13 cellular contexts compared by ENCODE assay signal in genomic region chr19:38277549-38277948, GRCh38. TPM values are rescaled to one million over a fixed set of nuclear protein-coding genes. Genes with fewer than 3 reads are reported as not detected.
A peak's percentile ranks its signal among the peaks of the same experiment; 100 is the strongest.
DNase-seq lines count a peak whose midpoint lies in the region; ATAC-seq, FAIRE-seq and TF ChIP-seq lines count a peak whose summit lies in the region.
"Had no signal": no experiment of that assay in that cellular context is flagged by ENCODE, and none has a peak within 500 bp of the region (broad histone marks: within the 10 kb centered on the region; RNA-seq: fewer than 3 reads in every experiment).

No MANE protein-coding gene starts in this region.

- intact Hi-C loops in Right ventricle myocardium inferior (cut with DNase I) (loop anchor here (5.0 kb wide), 1 partner anchor 40 kb away; the partner anchor contains the start of genes KCNK6 and YIF1B), endothelial cell of umbilical vein (cut with micrococcal nuclease) (no loop called here), upper lobe of right lung (cut with DNase I) (no loop called here), posterior cingulate gyrus (cut with DNase I) (no loop called here)

- CTCF ChIA-PET in endothelial cell of umbilical vein (lab: Charles Lee): interaction anchor here (1.2 to 1.4 kb wide), 5 partner anchors 12 to 379 kb away, joined by 3 to 6 read pairs (median 3); partner anchors contain the start of gene SPINT2

- dilution Hi-C loops in endothelial cell of umbilical vein (cut with MboI; ENCODE audit: extremely low pct_ligation_motif_present, low sequenced_read_pairs): no loop called here

- DNase-seq in cardiac muscle cell (ENCODE audit: low read depth in 1 of 2, low spot score in 1 of 2) (peak in 1 of 2 donors; percentile 56), Right ventricle myocardium inferior (ENCODE audit: missing footprints) (no peak), endothelial cell of umbilical vein (ENCODE audit: low read depth, low spot score) (no peak), osteoblast (ENCODE audit: insufficient read length, low spot score, missing footprints) (peak; percentile 22), upper lobe of right lung (no peak), posterior cingulate gyrus (no peak), MV-4-11 (lab: John Stamatoyannopoulos, UW) (no peak)
- DNase-seq: activated CD8-positive, alpha-beta memory T cell treated with anti-CD3 and anti-CD28 coated beads for 24 hours; midbrain; NCI-H345; stimulated activated naive CD4-positive, alpha-beta T cell; SW 1271 had no signal

- ATAC-seq in Right ventricle myocardium inferior (no peak), upper lobe of right lung (peak; percentile 48), GM19035 (IDR thresholded peaks at IDR 0.05; ENCODE audit: unreplicated experiment) (no peak)

- no peak for FAIRE-seq in endothelial cell of umbilical vein (lab: Jason Lieb, UNC)

- peak overlapping the region; percentile 31 for H3K9ac ChIP-seq in endothelial cell of umbilical vein (replicated peaks; ENCODE audit: extremely low read depth, insufficient read depth, low read length)

- no peaks in the 10 kb centered on the region for H3K36me3 ChIP-seq in cardiac muscle cell
- H3K36me3 ChIP-seq in endothelial cell of umbilical vein (ENCODE audit: control insufficient read depth in 2 of 2, extremely low read depth in 1 of 2, insufficient read depth in 2 of 2, low read length in 2 of 2): no peaks in the 10 kb centered on the region
- H3K36me3 ChIP-seq in osteoblast (ENCODE audit: insufficient read depth, low read length): no peaks in the 10 kb centered on the region
- H3K36me3 ChIP-seq in upper lobe of right lung: no peaks in the 10 kb centered on the region

- H4K20me1 ChIP-seq in endothelial cell of umbilical vein (replicated peaks; ENCODE audit: control insufficient read depth, extremely low read depth, insufficient read depth, low read length): no peaks in the 10 kb centered on the region
- H4K20me1 ChIP-seq in osteoblast (ENCODE audit: insufficient read depth, low read length): no peaks in the 10 kb centered on the region

- H3K9me3 ChIP-seq in cardiac muscle cell (ENCODE audit: low read depth): no peaks in the 10 kb centered on the region
- H3K9me3 ChIP-seq in endothelial cell of umbilical vein (replicated peaks; ENCODE audit: control insufficient read depth, insufficient read depth, low read length): no peaks in the 10 kb centered on the region
- H3K9me3 ChIP-seq in osteoblast (ENCODE audit: low read depth, low read length): no peaks in the 10 kb centered on the region
- no peaks in the 10 kb centered on the region for H3K9me3 ChIP-seq in upper lobe of right lung

- peaks cover 39% of the 10 kb centered on the region for H3K4me1 ChIP-seq in cardiac muscle cell (ENCODE audit: low read depth)
- H3K4me1 ChIP-seq in endothelial cell of umbilical vein (ENCODE audit: control insufficient read depth, extremely low read depth, insufficient read depth, low read length): peaks cover 30% of the 10 kb centered on the region
- peaks cover 24% of the 10 kb centered on the region for H3K4me1 ChIP-seq in osteoblast (ENCODE audit: insufficient read depth, low read length)
- H3K4me1 ChIP-seq in upper lobe of right lung: peaks cover 68% of the 10 kb centered on the region

- H3K4me3 ChIP-seq in cardiac muscle cell (no peak overlapping the region), endothelial cell of umbilical vein (replicated peaks in 1 of 3; ENCODE audit: insufficient read depth in 1 of 3, low read depth in 1 of 3, low read length in 3 of 3) (no peak overlapping the region), osteoblast (ENCODE audit: insufficient read depth, low read length) (no peak overlapping the region), upper lobe of right lung (no peak overlapping the region)

- TF ChIP-seq CTCF in cardiac muscle cell (IDR thresholded peaks at IDR 0.05; ENCODE audit: low read depth, low read length): no peak
- TF ChIP-seq CTCF in endothelial cell of umbilical vein (IDR thresholded peaks at IDR 0.05; ENCODE audit: extremely low read depth in 1 of 2, insufficient read depth in 1 of 2, low read depth in 1 of 2, low read length in 2 of 2): no peak
- no peak for TF ChIP-seq CTCF in osteoblast (IDR thresholded peaks at IDR 0.05; ENCODE audit: extremely low read depth, low read depth, low read length)
- TF ChIP-seq CTCF in upper lobe of right lung (IDR thresholded peaks at IDR 0.05): no peak

- H3K27me3 ChIP-seq in cardiac muscle cell (no peaks in the 10 kb centered on the region), endothelial cell of umbilical vein (ENCODE audit: control insufficient read depth in 2 of 2, insufficient read depth in 2 of 2, low read length in 2 of 2) (no peaks in the 10 kb centered on the region), osteoblast (ENCODE audit: insufficient read depth, low read length) (no peaks in the 10 kb centered on the region), upper lobe of right lung (no peaks in the 10 kb centered on the region)

- POLR2A ChIA-PET in endothelial cell of umbilical vein (lab: Charles Lee): no interaction called here

- BruUV-seq in endothelial cell of umbilical vein (replicated peaks; lab: Mats Ljungman, UMichigan): no TSS peak

- H3K27ac ChIP-seq in cardiac muscle cell (peak overlapping the region; percentile 97), endothelial cell of umbilical vein (ENCODE audit: insufficient read depth, low read depth, low read length) (peak overlapping the region; percentile 64), osteoblast (ENCODE audit: low read depth, low read length) (peak overlapping the region; percentile 75), upper lobe of right lung (peak overlapping the region; percentile 72)

- no peak for TF ChIP-seq POLR2A in endothelial cell of umbilical vein (IDR thresholded peaks at IDR 0.05; ENCODE audit: low read depth, low read length)

- peak overlapping the region; percentile 62 for H3K4me2 ChIP-seq in endothelial cell of umbilical vein (ENCODE audit: insufficient read depth, low read length)
- H3K4me2 ChIP-seq in osteoblast (ENCODE audit: insufficient read depth, low read length): peak overlapping the region; percentile 70

- H2AFZ ChIP-seq in endothelial cell of umbilical vein (ENCODE audit: low read depth, low read length) (no peak overlapping the region), osteoblast (ENCODE audit: low read length) (peak overlapping the region; percentile 35)

- H3K9me1 ChIP-seq in endothelial cell of umbilical vein (replicated peaks; ENCODE audit: control insufficient read depth, extremely low read depth, insufficient read depth, low read length): no peaks in the 10 kb centered on the region

- no peaks in the 10 kb centered on the region for H3K79me2 ChIP-seq in endothelial cell of umbilical vein (ENCODE audit: control insufficient read depth, insufficient read depth, low read length)
- no peaks in the 10 kb centered on the region for H3K79me2 ChIP-seq in osteoblast (ENCODE audit: insufficient read depth, low read length)

RNA-seq across cellular contexts. Expression of gene SPINT2, which starts 13.2 kb away (rescaled TPM):
- total RNA-seq in cardiac muscle cell (420 and 443 TPM in 2 replicates), Right ventricle myocardium inferior (9.1 TPM), endothelial cell of umbilical vein (20.1 and 46.6 TPM in 2 replicates), osteoblast (1.8 and 2.2 TPM in 2 replicates), upper lobe of right lung (231 TPM)
- polyA plus RNA-seq in cardiac muscle cell (455 and 606 TPM in 2 replicates), endothelial cell of umbilical vein (23.9 and 28.9 TPM in 2 replicates)
- 14.4 and 20.2 TPM in 2 replicates for polyA plus RNA-seq in endothelial cell of umbilical vein (2011; cell fraction: cytosol; rRNA removed)
- 6.2 and 9.5 TPM in 2 replicates for polyA plus RNA-seq in endothelial cell of umbilical vein (2011; cell fraction: nucleus; rRNA removed)
- polyA plus RNA-seq in endothelial cell of umbilical vein (2012): 1.2 and 2.5 TPM in 2 replicates
- 9.6 and 13.0 TPM in 2 replicates for polyA minus RNA-seq in endothelial cell of umbilical vein
- 4.6 TPM for polyA minus RNA-seq in endothelial cell of umbilical vein (2011; cell fraction: cytosol; rRNA and poly(A)+ RNA removed)
- polyA minus RNA-seq in endothelial cell of umbilical vein (2011; cell fraction: nucleus; rRNA and poly(A)+ RNA removed): 1.3 and 2.5 TPM in 2 replicates

RNA-seq across cellular contexts. Expression of gene PPP1R14A, which starts 21.4 kb away (rescaled TPM):
- 6.7 and 12.8 TPM in 2 replicates for total RNA-seq in cardiac muscle cell
- polyA plus RNA-seq in cardiac muscle cell: 23.6 and 56.4 TPM in 2 replicates
- total RNA-seq in Right ventricle myocardium inferior: 35.9 TPM
- total RNA-seq in endothelial cell of umbilical vein: 5.3 and 16.3 TPM in 2 replicates
- polyA plus RNA-seq in endothelial cell of umbilical vein: 3.0 and 5.9 TPM in 2 replicates
- polyA plus RNA-seq in endothelial cell of umbilical vein (2011; cell fraction: cytosol; rRNA removed): 2.0 and 2.7 TPM in 2 replicates
- polyA plus RNA-seq in endothelial cell of umbilical vein (2011; cell fraction: nucleus; rRNA removed): 1.0 and 1.3 TPM in 2 replicates
- polyA plus RNA-seq in endothelial cell of umbilical vein (2012): 0.88 and 1.4 TPM in 2 replicates
- 0.64 and 1.3 TPM in 2 replicates for polyA minus RNA-seq in endothelial cell of umbilical vein
- polyA minus RNA-seq in endothelial cell of umbilical vein (2011; cell fraction: cytosol; rRNA and poly(A)+ RNA removed): not detected
- not detected in 2 replicates for polyA minus RNA-seq in endothelial cell of umbilical vein (2011; cell fraction: nucleus; rRNA and poly(A)+ RNA removed)
- total RNA-seq in osteoblast: 0.72 and 1.2 TPM in 2 replicates
- 113 TPM for total RNA-seq in upper lobe of right lung

RNA-seq across cellular contexts. Expression of gene C19orf33, which starts 26.5 kb away (rescaled TPM):
- total RNA-seq in cardiac muscle cell: 0.49 and 0.77 TPM in 2 replicates
- polyA plus RNA-seq in cardiac muscle cell: 0.87 and 2.7 TPM in 2 replicates
- 6.7 TPM for total RNA-seq in Right ventricle myocardium inferior
- total RNA-seq in endothelial cell of umbilical vein: 4.3 and 18.9 TPM in 2 replicates
- 34.1 and 54.0 TPM in 2 replicates for polyA plus RNA-seq in endothelial cell of umbilical vein
- polyA plus RNA-seq in endothelial cell of umbilical vein (2011; cell fraction: cytosol; rRNA removed): 17.2 and 25.8 TPM in 2 replicates
- polyA plus RNA-seq in endothelial cell of umbilical vein (2011; cell fraction: nucleus; rRNA removed): 4.3 and 6.0 TPM in 2 replicates
- polyA plus RNA-seq in endothelial cell of umbilical vein (2012): 22.5 and 28.9 TPM in 2 replicates
- 3.1 and 3.6 TPM in 2 replicates for polyA minus RNA-seq in endothelial cell of umbilical vein
- polyA minus RNA-seq in endothelial cell of umbilical vein (2011; cell fraction: cytosol; rRNA and poly(A)+ RNA removed): 38.8 TPM
- polyA minus RNA-seq in endothelial cell of umbilical vein (2011; cell fraction: nucleus; rRNA and poly(A)+ RNA removed): 2.6 TPM in 1 of 2 replicates, not detected in the other
- not detected in 2 replicates for total RNA-seq in osteoblast
- total RNA-seq in upper lobe of right lung: 63.0 TPM

RNA-seq across cellular contexts. Expression of gene YIF1B, which starts 38.2 kb away (rescaled TPM):
- total RNA-seq in cardiac muscle cell (61.5 and 90.2 TPM in 2 replicates), Right ventricle myocardium inferior (34.7 TPM), endothelial cell of umbilical vein (80.9 and 85.8 TPM in 2 replicates), osteoblast (55.0 and 58.9 TPM in 2 replicates), upper lobe of right lung (37.3 TPM)
- polyA plus RNA-seq in cardiac muscle cell (129 and 140 TPM in 2 replicates), endothelial cell of umbilical vein (249 and 345 TPM in 2 replicates)
- polyA plus RNA-seq in endothelial cell of umbilical vein (2011; cell fraction: cytosol; rRNA removed): 122 and 145 TPM in 2 replicates
- polyA plus RNA-seq in endothelial cell of umbilical vein (2011; cell fraction: nucleus; rRNA removed): 62.4 and 64.9 TPM in 2 replicates
- polyA plus RNA-seq in endothelial cell of umbilical vein (2012): 68.0 and 84.8 TPM in 2 replicates
- 64.2 and 72.1 TPM in 2 replicates for polyA minus RNA-seq in endothelial cell of umbilical vein
- polyA minus RNA-seq in endothelial cell of umbilical vein (2011; cell fraction: cytosol; rRNA and poly(A)+ RNA removed): 40.5 TPM
- polyA minus RNA-seq in endothelial cell of umbilical vein (2011; cell fraction: nucleus; rRNA and poly(A)+ RNA removed): 9.9 and 12.1 TPM in 2 replicates

RNA-seq across cellular contexts. Expression of gene KCNK6, which starts 42.1 kb away (rescaled TPM):
- total RNA-seq in cardiac muscle cell: 1.5 and 1.8 TPM in 2 replicates
- polyA plus RNA-seq in cardiac muscle cell: 1.5 and 2.4 TPM in 2 replicates
- 7.2 TPM for total RNA-seq in Right ventricle myocardium inferior
- total RNA-seq in endothelial cell of umbilical vein: 8.0 and 11.3 TPM in 2 replicates
- polyA plus RNA-seq in endothelial cell of umbilical vein: 7.4 and 7.7 TPM in 2 replicates
- 5.3 and 6.1 TPM in 2 replicates for polyA plus RNA-seq in endothelial cell of umbilical vein (2011; cell fraction: cytosol; rRNA removed)
- polyA plus RNA-seq in endothelial cell of umbilical vein (2011; cell fraction: nucleus; rRNA removed): 4.0 and 4.5 TPM in 2 replicates
- 3.3 and 4.0 TPM in 2 replicates for polyA plus RNA-seq in endothelial cell of umbilical vein (2012)
- polyA minus RNA-seq in endothelial cell of umbilical vein: 9.5 and 9.9 TPM in 2 replicates
- not detected for polyA minus RNA-seq in endothelial cell of umbilical vein (2011; cell fraction: cytosol; rRNA and poly(A)+ RNA removed)
- 1.9 and 3.0 TPM in 2 replicates for polyA minus RNA-seq in endothelial cell of umbilical vein (2011; cell fraction: nucleus; rRNA and poly(A)+ RNA removed)
- total RNA-seq in osteoblast: 5.4 and 6.5 TPM in 2 replicates
- total RNA-seq in upper lobe of right lung: 13.1 TPM
